Comparison of ENCODE assay signal across 8 cellular contexts in the genomic region with DNA sequence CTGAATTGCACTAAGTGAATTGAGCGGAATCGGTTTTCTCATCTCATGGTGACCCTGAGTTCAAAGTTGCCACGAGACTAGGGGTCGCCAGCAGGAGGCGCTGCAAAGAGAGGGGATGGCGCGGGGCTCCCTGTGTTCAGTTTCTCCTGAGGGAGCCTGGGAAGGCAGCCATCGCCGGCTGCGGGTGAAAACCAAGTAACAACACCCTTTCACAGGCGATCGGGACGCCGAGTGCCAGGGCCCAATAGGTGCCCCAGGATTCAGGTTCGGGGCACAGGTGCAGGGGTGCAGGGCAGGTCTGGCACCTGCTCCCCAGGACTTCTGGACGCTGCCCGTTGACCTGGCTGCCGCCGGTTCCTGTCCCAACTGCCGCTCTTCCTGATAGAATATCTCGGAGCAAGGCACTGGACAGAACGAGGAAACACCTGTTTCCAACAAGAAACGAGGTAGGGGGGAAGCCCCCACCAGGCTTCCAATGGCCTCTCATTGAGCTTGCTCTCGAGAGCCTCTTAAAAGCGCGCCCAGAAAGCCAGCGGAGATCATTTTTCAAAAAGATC. TPM values are rescaled to one million over a fixed set of nuclear protein-coding genes. Genes with fewer than 3 reads are reported as not detected.
DNase-seq lines count a peak whose midpoint lies in the region; TF ChIP-seq lines count a peak whose summit lies in the region.

No MANE protein-coding gene starts in this region.

- TF ChIP-seq EP300 in neural cell (conservative IDR thresholded peaks at IDR 0.05; ENCODE audit: poor library complexity, severe bottlenecking), result no peak

- H3K9me3 ChIP-seq in BLaER1 (peaks cover 5% of the 10 kb centered on the region; the same call in 1 of the 2 replicates), neural cell (ENCODE audit: low read length) (no peaks in the 10 kb centered on the region)

- H3K36me3 ChIP-seq in BLaER1 (no peaks in the 10 kb centered on the region), neural cell (ENCODE audit: insufficient read depth, low read length) (no peaks in the 10 kb centered on the region)

- peaks cover 6% of the 10 kb centered on the region; the same call in 1 of the 2 replicates for H4K20me1 ChIP-seq in BLaER1
- H4K20me1 ChIP-seq in neural cell (ENCODE audit: insufficient read depth), result no peaks in the 10 kb centered on the region

- TF ChIP-seq RAD21 in neural cell (conservative IDR thresholded peaks at IDR 0.05), result no peak

- no peaks in the 10 kb centered on the region for H3K79me2 ChIP-seq in neural cell (replicated peaks; ENCODE audit: insufficient read depth, low read length)

- peak; percentile 21 for TF ChIP-seq CTCF in epithelial cell of esophagus (IDR thresholded peaks at IDR 0.05; ENCODE audit: insufficient read depth, low read depth, low read length, missing control alignments)
- TF ChIP-seq CTCF in neural cell (IDR thresholded peaks at IDR 0.05; ENCODE audit: poor library complexity, severe bottlenecking), result peak; percentile 18

- H3K9ac ChIP-seq in BLaER1 (no peak overlapping the region), neural cell (ENCODE audit: low read length) (no peak overlapping the region)

- H3K4me1 ChIP-seq in BLaER1, result peaks cover 23% of the 10 kb centered on the region

- DNase-seq in NCI-H1092 treated with DMSO at 0.1 percent for 48 hours (lab: John Stamatoyannopoulos, UW), result peak; percentile 15
- no peak for DNase-seq in epithelial cell of esophagus (ENCODE audit: low read depth)
- DNase-seq in HPDE6-E6E7 (ENCODE audit: extremely low spot score), result no peak
- DNase-seq in pons (ENCODE audit: low spot score), result no peak
- no peak for DNase-seq in NCI-H524 treated with DMSO at 0.1 percent for 48 hours (lab: John Stamatoyannopoulos, UW)
- no peak for DNase-seq in Ammon's horn (ENCODE audit: low spot score)

- no peaks in the 10 kb centered on the region for H3F3A ChIP-seq in neural cell (ENCODE audit: insufficient read depth, low read length, poor library complexity, severe bottlenecking)

- H2AFZ ChIP-seq in neural cell (ENCODE audit: low read depth, low read length), result no peak overlapping the region

- H3K4me2 ChIP-seq in BLaER1 (peak overlapping the region; percentile 77), neural cell (ENCODE audit: low read length) (no peak overlapping the region)

- peaks cover 95% of the 10 kb centered on the region for H3K27me3 ChIP-seq in BLaER1
- H3K27me3 ChIP-seq in neural cell (ENCODE audit: insufficient read depth, low read depth, low read length), result peaks cover 22% of the 10 kb centered on the region

- H3K27ac ChIP-seq in BLaER1 (no peak overlapping the region), neural cell (ENCODE audit: low read length) (no peak overlapping the region)

- H3K4me3 ChIP-seq in BLaER1, result peak overlapping the region; percentile 60
- H3K4me3 ChIP-seq in epithelial cell of esophagus (ENCODE audit: low read length), result peak overlapping the region; percentile 21
- H3K4me3 ChIP-seq in neural cell (ENCODE audit: low read length), result peak overlapping the region; percentile 28

- H3K9me2 ChIP-seq in neural cell (ENCODE audit: insufficient read depth, low read length), result no peaks in the 10 kb centered on the region

TF ChIP-seq in neural cell, 6 proteins besides CTCF, POLR2A, EP300 and RAD21:
- TF ChIP-seq EZH2 (IDR thresholded peaks at IDR 0.05; ENCODE audit: borderline replicate concordance, insufficient read depth, low read length, poor library complexity, severe bottlenecking), result no peak
- TF ChIP-seq, protein P1, sequence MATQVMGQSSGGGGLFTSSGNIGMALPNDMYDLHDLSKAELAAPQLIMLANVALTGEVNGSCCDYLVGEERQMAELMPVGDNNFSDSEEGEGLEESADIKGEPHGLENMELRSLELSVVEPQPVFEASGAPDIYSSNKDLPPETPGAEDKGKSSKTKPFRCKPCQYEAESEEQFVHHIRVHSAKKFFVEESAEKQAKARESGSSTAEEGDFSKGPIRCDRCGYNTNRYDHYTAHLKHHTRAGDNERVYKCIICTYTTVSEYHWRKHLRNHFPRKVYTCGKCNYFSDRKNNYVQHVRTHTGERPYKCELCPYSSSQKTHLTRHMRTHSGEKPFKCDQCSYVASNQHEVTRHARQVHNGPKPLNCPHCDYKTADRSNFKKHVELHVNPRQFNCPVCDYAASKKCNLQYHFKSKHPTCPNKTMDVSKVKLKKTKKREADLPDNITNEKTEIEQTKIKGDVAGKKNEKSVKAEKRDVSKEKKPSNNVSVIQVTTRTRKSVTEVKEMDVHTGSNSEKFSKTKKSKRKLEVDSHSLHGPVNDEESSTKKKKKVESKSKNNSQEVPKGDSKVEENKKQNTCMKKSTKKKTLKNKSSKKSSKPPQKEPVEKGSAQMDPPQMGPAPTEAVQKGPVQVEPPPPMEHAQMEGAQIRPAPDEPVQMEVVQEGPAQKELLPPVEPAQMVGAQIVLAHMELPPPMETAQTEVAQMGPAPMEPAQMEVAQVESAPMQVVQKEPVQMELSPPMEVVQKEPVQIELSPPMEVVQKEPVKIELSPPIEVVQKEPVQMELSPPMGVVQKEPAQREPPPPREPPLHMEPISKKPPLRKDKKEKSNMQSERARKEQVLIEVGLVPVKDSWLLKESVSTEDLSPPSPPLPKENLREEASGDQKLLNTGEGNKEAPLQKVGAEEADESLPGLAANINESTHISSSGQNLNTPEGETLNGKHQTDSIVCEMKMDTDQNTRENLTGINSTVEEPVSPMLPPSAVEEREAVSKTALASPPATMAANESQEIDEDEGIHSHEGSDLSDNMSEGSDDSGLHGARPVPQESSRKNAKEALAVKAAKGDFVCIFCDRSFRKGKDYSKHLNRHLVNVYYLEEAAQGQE (IDR thresholded peaks at IDR 0.05; ENCODE audit: borderline replicate concordance), result no peak
- TF ChIP-seq SMC3 (conservative IDR thresholded peaks at IDR 0.05; ENCODE audit: poor library complexity), result no peak
- no peak for TF ChIP-seq MXI1 (conservative IDR thresholded peaks at IDR 0.05; ENCODE audit: poor library complexity, severe bottlenecking)
- no peak for TF ChIP-seq POLR2AphosphoS5 (IDR thresholded peaks at IDR 0.05)
- TF ChIP-seq TAF1 (IDR thresholded peaks at IDR 0.05; ENCODE audit: low read depth), result no peak
TF ChIP-seq in neural cell: peak in this region for 0.

RNA-seq across cellular contexts. Expression of a gene that starts 1.1 kb away (rescaled TPM):
- not detected in 2 replicates for polyA plus RNA-seq in neural cell
- polyA minus RNA-seq in neural cell, result not detected in 2 replicates
